Comparison of ENCODE assay signal across 20 cellular contexts in the genomic region with DNA sequence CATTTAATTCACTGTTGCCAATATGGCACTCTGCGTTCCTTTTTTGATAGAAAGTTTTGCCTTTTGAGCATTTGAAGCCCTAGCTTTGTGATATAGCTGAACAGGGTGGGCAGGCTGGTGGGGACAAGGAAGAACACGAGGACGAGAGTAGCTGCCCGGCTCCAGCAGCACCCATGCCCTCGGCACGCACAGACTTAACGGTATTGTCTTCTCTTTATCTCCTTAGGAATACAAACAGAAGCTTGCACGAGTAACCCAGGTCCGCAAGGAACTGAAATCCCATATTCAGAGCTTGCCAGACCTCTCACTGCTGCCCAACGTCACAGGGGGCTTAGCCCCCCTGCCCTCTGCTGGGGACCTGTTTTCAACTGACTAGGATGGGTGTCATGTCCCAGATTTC. TPM values are rescaled to one million over a fixed set of nuclear protein-coding genes. Genes with fewer than 3 reads are reported as not detected.
DNase-seq lines count a peak whose midpoint lies in the region; ATAC-seq and TF ChIP-seq lines count a peak whose summit lies in the region.
"Had no signal": no experiment of that assay in that cellular context is flagged by ENCODE, and none has a peak within 500 bp of the region (broad histone marks: within the 10 kb centered on the region; RNA-seq: fewer than 3 reads in every experiment).

No MANE protein-coding gene starts in this region.

- peaks cover 52% of the 10 kb centered on the region for H3K4me1 Mint-ChIP-seq in activated B cell treated with CpG ODN at 0.5 μM for 24 hours

- CTCF ChIA-PET in activated B cell treated with CpG ODN at 0.5 μM for 24 hours (lab: Charles Lee), result interaction anchor here (1.6 to 12.8 kb wide), 2 partner anchors 13 to 24 kb away, joined by 3 to 101 read pairs; no protein-coding TSS in a partner anchor

- no peak overlapping the region for H4K91ac ChIP-seq in mesenchymal stem cell (ENCODE audit: low read length)

- H3K9me3 ChIP-seq in right atrium auricular region (no peaks in the 10 kb centered on the region), mesenchymal stem cell (ENCODE audit: control insufficient read depth, low read length) (no peaks in the 10 kb centered on the region)

- H3K9me3 Mint-ChIP-seq in activated B cell treated with CpG ODN at 0.5 μM for 24 hours, result no peaks in the 10 kb centered on the region

- H3K14ac ChIP-seq in mesenchymal stem cell (ENCODE audit: low read length in 2 of 2), result no peak overlapping the region

- no peak overlapping the region for H3K4ac ChIP-seq in mesenchymal stem cell (ENCODE audit: low read depth in 1 of 2, low read length in 2 of 2)

- H3K27ac Mint-ChIP-seq in activated B cell treated with CpG ODN at 0.5 μM for 24 hours, result peak overlapping the region; percentile 77

- H3K4me1 ChIP-seq in right atrium auricular region (peaks cover 0 to 60% of the 10 kb centered on the region in 2 donors), mesenchymal stem cell (ENCODE audit: control insufficient read depth, insufficient read depth, low read depth, low read length) (peaks cover 10% of the 10 kb centered on the region)

- TF ChIP-seq CTCF in right atrium auricular region (IDR thresholded peaks at IDR 0.05), result no peak
- TF ChIP-seq CTCF in activated B cell treated with CpG ODN at 0.5 μM for 24 hours (IDR thresholded peaks at IDR 0.05), result no peak

- peaks cover 28% of the 10 kb centered on the region for H3K36me3 ChIP-seq in right atrium auricular region
- peaks cover 35 to 72% of the 10 kb centered on the region in 2 experiments for H3K36me3 ChIP-seq in mesenchymal stem cell (ENCODE audit: control insufficient read depth in 1 of 2, insufficient read depth in 2 of 2, low read depth in 1 of 2, low read length in 2 of 2)

- intact Hi-C loops in left ventricle myocardium superior (cut with micrococcal nuclease) (no loop called here), activated B cell treated with CpG ODN at 0.5 μM for 24 hours (cut with micrococcal nuclease) (no loop called here)

- H4K8ac ChIP-seq in mesenchymal stem cell (ENCODE audit: low read length), result peak overlapping the region; percentile 46

- peaks cover 64% of the 10 kb centered on the region for H3K36me3 Mint-ChIP-seq in activated B cell treated with CpG ODN at 0.5 μM for 24 hours (ENCODE audit: low read depth)

- no peak overlapping the region for H2BK12ac ChIP-seq in mesenchymal stem cell (ENCODE audit: low read length in 2 of 2)

- H3K4me3 ChIP-seq in right atrium auricular region (no peak overlapping the region), mesenchymal stem cell (ENCODE audit: insufficient read depth in 1 of 2, low read depth in 1 of 2, low read length in 2 of 2) (no peak overlapping the region)

- H3K4me3 Mint-ChIP-seq in activated B cell treated with CpG ODN at 0.5 μM for 24 hours, result no peak overlapping the region
- H3K4me3 Mint-ChIP-seq: CD14-positive monocyte had no signal

- H2AFZ ChIP-seq in mesenchymal stem cell (ENCODE audit: low read depth, low read length), result no peak overlapping the region

- H3K18ac ChIP-seq in mesenchymal stem cell (ENCODE audit: low read depth in 1 of 2, low read length in 2 of 2), result peak overlapping the region; percentile 23 to 28

- WGBS in mesenchymal stem cell, result 95% methylated on average over 10 of the region's 10 CpGs

- H2AK5ac ChIP-seq in mesenchymal stem cell (ENCODE audit: low read length, severe bottlenecking), result no peak overlapping the region

- no peak overlapping the region for H2BK15ac ChIP-seq in mesenchymal stem cell (ENCODE audit: low read depth, poor library complexity, severe bottlenecking)

- no peak overlapping the region for H2BK120ac ChIP-seq in mesenchymal stem cell (ENCODE audit: low read depth, low read length)

- H3K27ac ChIP-seq in right atrium auricular region, result peak overlapping the region; percentile 84
- no peak overlapping the region for H3K27ac ChIP-seq in mesenchymal stem cell (ENCODE audit: low read length, poor library complexity, severe bottlenecking)
- H3K27ac ChIP-seq: HL-60 had no signal

- no peak overlapping the region for H3K23ac ChIP-seq in mesenchymal stem cell (ENCODE audit: low read length in 2 of 2)

- no peak overlapping the region for H3K9ac ChIP-seq in mesenchymal stem cell (ENCODE audit: low read length)

- peak overlapping the region; percentile 24 for H2BK5ac ChIP-seq in mesenchymal stem cell (ENCODE audit: low read depth, low read length, poor library complexity, severe bottlenecking)

- H3K79me1 ChIP-seq in mesenchymal stem cell (replicated peaks; ENCODE audit: low read length, poor library complexity, severe bottlenecking), result peaks cover 23% of the 10 kb centered on the region

- DNase-seq in right atrium auricular region (ENCODE audit: low spot score), result no peak
- DNase-seq in left ventricle myocardium superior, result no peak
- DNase-seq in activated B cell treated with CpG ODN at 0.5 μM for 24 hours, result no peak
- DNase-seq in mesenchymal stem cell, result no peak
- DNase-seq in ecto neural progenitor cell (ENCODE audit: low spot score), result no peak
- no peak for DNase-seq in NCI-H2081 (lab: John Stamatoyannopoulos, UW)
- DNase-seq in stimulated activated CD4-positive, alpha-beta T cell treated with anti-CD3 and anti-CD28 coated beads, Interleukin-4, amount 100 ng/mL, for 4 hours, result no peak
- no peak for DNase-seq in NCI-H2081 treated with DMSO at 0.1 percent for 48 hours (lab: John Stamatoyannopoulos, UW)
- DNase-seq: DMS79 treated with DMSO at 0.1 percent for 48 hours, KG1, NCI-H1092, NCI-H1436, NCI-H187 treated with DMSO at 0.1 percent for 48 hours, NCI-H345, NCI-H524 treated with DMSO at 0.1 percent for 48 hours, Right ventricle myocardium superior had no signal

- no peaks in the 10 kb centered on the region for H3K27me3 Mint-ChIP-seq in activated B cell treated with CpG ODN at 0.5 μM for 24 hours

- no peak overlapping the region for H3K4me2 ChIP-seq in mesenchymal stem cell (ENCODE audit: low read length, poor library complexity, severe bottlenecking)

- ATAC-seq in left ventricle myocardium superior, result no peak
- no peak for ATAC-seq in activated B cell treated with CpG ODN at 0.5 μM for 24 hours (ENCODE audit: low read depth)
- ATAC-seq: HCT116, HepG2 had no signal

- no peaks in the 10 kb centered on the region for H3K27me3 ChIP-seq in right atrium auricular region
- no peaks in the 10 kb centered on the region for H3K27me3 ChIP-seq in mesenchymal stem cell (ENCODE audit: control insufficient read depth in 1 of 2, insufficient read depth in 1 of 2, low read length in 2 of 2)

- POLR2A ChIA-PET in activated B cell treated with CpG ODN at 0.5 μM for 24 hours (lab: Charles Lee), result interaction anchor here (8.3 kb wide), 1 partner anchor 11 kb away, joined by 149 read pairs; no protein-coding TSS in a partner anchor

RNA-seq across cellular contexts. Expression of gene RPRD1B, which starts 56.0 kb away (rescaled TPM):
- total RNA-seq in right atrium auricular region, result 10 to 100 TPM; 60.1 to 75.8 TPM
- total RNA-seq in left ventricle myocardium superior, result 65.3 TPM
- 38.4 and 40.8 TPM in 2 replicates for total RNA-seq in activated B cell treated with CpG ODN at 0.5 μM for 24 hours
- polyA plus RNA-seq in mesenchymal stem cell (2013, experiment 1 of 2), result 26.4 TPM
- 25.9 TPM for polyA plus RNA-seq in mesenchymal stem cell (2013, experiment 2 of 2)

RNA-seq across cellular contexts. Expression of gene TTI1, which starts 56.2 kb away (rescaled TPM):
- total RNA-seq in right atrium auricular region, result 10 to 100 TPM; 10.8 to 11.5 TPM
- 12.5 TPM for total RNA-seq in left ventricle myocardium superior
- total RNA-seq in activated B cell treated with CpG ODN at 0.5 μM for 24 hours, result 27.1 and 30.1 TPM in 2 replicates
- 7.0 TPM for polyA plus RNA-seq in mesenchymal stem cell (2013, experiment 1 of 2)
- polyA plus RNA-seq in mesenchymal stem cell (2013, experiment 2 of 2), result 6.9 TPM
